ENCODE assay signal across 11 cellular contexts in genomic region chr5:147485046-147485445, GRCh38. TPM values are rescaled to one million over a fixed set of nuclear protein-coding genes. Genes with fewer than 3 reads are reported as not detected.
DNase-seq lines count a peak whose midpoint lies in the region; ATAC-seq and TF ChIP-seq lines count a peak whose summit lies in the region.
"Had no signal": no experiment of that assay in that cellular context is flagged by ENCODE, and none has a peak within 500 bp of the region (broad histone marks: within the 10 kb centered on the region; RNA-seq: fewer than 3 reads in every experiment).

No MANE protein-coding gene starts in this region.

- intact Hi-C loops in sciatic nerve (cut with DNase I): no loop called here

- TF ChIP-seq CTCF in AG09319 (IDR thresholded peaks at IDR 0.05; ENCODE audit: low read depth, low read length): no peak

- peak; percentile 25 for ATAC-seq in sciatic nerve
- no peak for ATAC-seq in HG02642 (IDR thresholded peaks at IDR 0.05; ENCODE audit: poor library complexity, unreplicated experiment)
- no peak for ATAC-seq in HG03354 (IDR thresholded peaks at IDR 0.05; ENCODE audit: poor library complexity, severe bottlenecking, unreplicated experiment)
- no peak for ATAC-seq in HG03469 (IDR thresholded peaks at IDR 0.05; ENCODE audit: unreplicated experiment)
- ATAC-seq: natural killer cell treated with Interleukin-12 subunit alpha and Interleukin-12 subunit beta and Interleukin-15 and Interleukin-18, amount 100 ng/mL, for 72 hours had no signal

- DNase-seq in AG09319 (ENCODE audit: extremely low read depth, low read depth) (peak; percentile 60), NCI-H69 (lab: John Stamatoyannopoulos, UW) (peak; percentile 29), fibroblast of gingiva (ENCODE audit: low read depth) (peak; percentile 83), sciatic nerve (ENCODE audit: low spot score) (no peak), foreskin melanocyte (no peak)
- DNase-seq: activated T-cell treated with anti-CD3 and anti-CD28 coated beads for 4 hours; CD4-positive, alpha-beta memory T cell had no signal

RNA-seq across cellular contexts. Expression of gene DPYSL3, which starts 24.8 kb away (rescaled TPM):
- total RNA-seq in sciatic nerve: 81.2 TPM

Comparison
In these comparisons a context has a peak if more than half of its experiments do, and no peak if none do; other contexts are left out.
1. DNase-seq: peak in AG09319 (single experiment), NCI-H69 (single experiment) and fibroblast of gingiva (single experiment); none in sciatic nerve (single experiment) and foreskin melanocyte (single experiment).